Comparison of ENCODE assay signal across 1 cellular context in genomic region chr9:27092496-27092895, GRCh38. TPM values are rescaled to one million over a fixed set of nuclear protein-coding genes. Genes with fewer than 3 reads are reported as not detected.
"Had no signal": no experiment of that assay in that cellular context is flagged by ENCODE, and none has a peak within 500 bp of the region (broad histone marks: within the 10 kb centered on the region; RNA-seq: fewer than 3 reads in every experiment).

No MANE protein-coding gene starts in this region.

RNA-seq across cellular contexts. Expression of gene TEK, which starts 16.5 kb away (rescaled TPM):
- total RNA-seq: NCI-H460 had no signal
